27 cellular contexts compared by ENCODE assay signal in genomic region chr4:56391270-56391669, GRCh38.
"Had no signal": no experiment of that assay in that cellular context is flagged by ENCODE, and none has a peak within 500 bp of the region (broad histone marks: within the 10 kb centered on the region; RNA-seq: fewer than 3 reads in every experiment).

No MANE protein-coding gene starts in this region.

- H3K4me1 ChIP-seq: prostate gland, uterus had no signal

- H3K4me3 ChIP-seq: left ventricle myocardium inferior, lung, pancreas, prostate gland, sigmoid colon, spleen, suprapubic skin, thoracic aorta, tibial artery, uterus had no signal

- DNase-seq: hypothalamus; islet precursor cell; left ventricle myocardium inferior; mesendoderm; naive B cell; natural killer cell; nephron progenitor cell; nucleus accumbens; pancreas; posterior cingulate gyrus; retina; right cardiac atrium; sigmoid colon; small intestine; spleen; stimulated activated CD4-positive, alpha-beta T cell treated with anti-CD3 and anti-CD28 coated beads, Interleukin-4, amount 100 ng/mL, for 24 hours; stimulated activated naive CD4-positive, alpha-beta T cell; tibial artery; uterus had no signal

- H3K9me3 Mint-ChIP-seq: mesothelial cell of epicardium; naive B cell; natural killer cell; stimulated activated effector memory CD8-positive, alpha-beta T cell treated with anti-CD3 and anti-CD28 coated beads, Interleukin-12 subunit alpha, Interleukin-12 subunit beta, amount 100 ng/mL, for 72 hours; stimulated activated naive CD8-positive, alpha-beta T cell treated with anti-CD3 and anti-CD28 coated beads, Interleukin-15, Interleukin-2, amounts not matched to agents 100 ng/mL and 50 ng/mL, for 24 hours; type B pancreatic cell had no signal

- H3K36me3 Mint-ChIP-seq: naive B cell, natural killer cell, type B pancreatic cell had no signal

- H3K27me3 ChIP-seq: pancreas, sigmoid colon, spleen, suprapubic skin, tibial artery, uterus had no signal

- ATAC-seq: natural killer cell; pancreas; right cardiac atrium; stimulated activated effector memory CD8-positive, alpha-beta T cell treated with anti-CD3 and anti-CD28 coated beads, Interleukin-12 subunit alpha, Interleukin-12 subunit beta, amount 100 ng/mL, for 72 hours had no signal

- H3K4me3 Mint-ChIP-seq: mesothelial cell of epicardium; natural killer cell; nephron progenitor cell; stimulated activated effector memory CD8-positive, alpha-beta T cell treated with anti-CD3 and anti-CD28 coated beads, Interleukin-12 subunit alpha, Interleukin-12 subunit beta, amount 100 ng/mL, for 72 hours; stimulated activated naive CD8-positive, alpha-beta T cell treated with anti-CD3 and anti-CD28 coated beads, Interleukin-15, Interleukin-2, amounts not matched to agents 100 ng/mL and 50 ng/mL, for 24 hours; type B pancreatic cell had no signal

- H3K27me3 Mint-ChIP-seq: naive B cell; stimulated activated naive CD8-positive, alpha-beta T cell treated with anti-CD3 and anti-CD28 coated beads, Interleukin-15, Interleukin-2, amounts not matched to agents 100 ng/mL and 50 ng/mL, for 24 hours; type B pancreatic cell had no signal

- H3K9me3 ChIP-seq: left ventricle myocardium inferior, pancreas, prostate gland, sigmoid colon, spleen, suprapubic skin, thoracic aorta, tibial artery, uterus had no signal

- H3K27ac ChIP-seq: left ventricle myocardium inferior, pancreas, prostate gland, sigmoid colon, spleen, suprapubic skin, thoracic aorta, tibial artery, uterus had no signal

- FAIRE-seq: pancreas, small intestine had no signal

- H3K36me3 ChIP-seq: left ventricle myocardium inferior, pancreas, prostate gland, thoracic aorta, uterus had no signal

- H3K27ac Mint-ChIP-seq: mesothelial cell of epicardium; stimulated activated effector memory CD8-positive, alpha-beta T cell treated with anti-CD3 and anti-CD28 coated beads, Interleukin-12 subunit alpha, Interleukin-12 subunit beta, amount 100 ng/mL, for 72 hours; stimulated activated naive CD8-positive, alpha-beta T cell treated with anti-CD3 and anti-CD28 coated beads, Interleukin-15, Interleukin-2, amounts not matched to agents 100 ng/mL and 50 ng/mL, for 24 hours; type B pancreatic cell had no signal
